In the genomic region with DNA sequence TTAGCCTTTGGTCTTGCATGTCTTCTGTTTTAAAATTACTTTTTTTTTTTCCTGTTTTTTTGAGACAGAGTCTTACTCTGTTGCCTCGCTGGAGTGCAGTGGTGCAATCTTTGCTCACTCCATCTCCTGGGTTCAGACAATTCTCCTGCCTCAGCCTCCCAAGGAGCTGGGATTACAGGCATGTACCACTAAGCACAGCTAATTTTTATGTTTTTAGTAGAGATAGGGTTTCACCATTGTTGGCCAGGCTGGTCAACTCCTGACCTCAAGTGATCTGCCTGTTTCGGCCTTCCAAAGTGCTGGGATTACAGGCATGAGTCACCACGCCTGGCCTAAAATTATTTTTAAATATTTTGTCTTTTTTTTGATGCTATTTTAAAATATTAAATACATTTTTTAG, we compare ENCODE assay signal across 13 cellular contexts. TPM values are rescaled to one million over a fixed set of nuclear protein-coding genes. Genes with fewer than 3 reads are reported as not detected.
DNase-seq lines count a peak whose midpoint lies in the region; ATAC-seq, FAIRE-seq and TF ChIP-seq lines count a peak whose summit lies in the region.
"Had no signal": no experiment of that assay in that cellular context is flagged by ENCODE, and none has a peak within 500 bp of the region (broad histone marks: within the 10 kb centered on the region; RNA-seq: fewer than 3 reads in every experiment).

No MANE protein-coding gene starts in this region.

- FAIRE-seq in H54 (lab: Jason Lieb, UNC) (peak; percentile 48), K562 (lab: Jason Lieb, UNC) (no peak)
- FAIRE-seq: endothelial cell of umbilical vein had no signal

- H3K79me2 ChIP-seq in K562 (ENCODE audit: control insufficient read depth, insufficient read depth, low read length) = peaks cover 97% of the 10 kb centered on the region

- H3K4me2 ChIP-seq in K562 (ENCODE audit: insufficient read depth, low read length) = no peak overlapping the region
- H3K4me2 ChIP-seq: BLaER1 had no signal

- in situ Hi-C loops in K562 (cut with MboI) = no loop called here

- no peak overlapping the region for H3K9ac ChIP-seq in K562 (ENCODE audit: insufficient read depth in 1 of 2, low read depth in 2 of 2, low read length in 2 of 2)
- H3K9ac ChIP-seq: BLaER1 had no signal

- TF ChIP-seq EP300 in K562 (IDR thresholded peaks at IDR 0.05; ENCODE audit: low read length) = no peak

- no peaks in the 10 kb centered on the region for H3K9me1 ChIP-seq in K562 (ENCODE audit: control insufficient read depth, insufficient read depth, low read length)

- no peak for DNase-seq in H54 (ENCODE audit: insufficient read length, low spot score)
- DNase-seq in K562 (ENCODE audit: extremely low read depth in 1 of 4, low spot score in 3 of 4) = peak in 1 of 4 experiments; percentile 30
- DNase-seq in right atrium auricular region (ENCODE audit: low spot score) = peak; percentile 60
- no peak for DNase-seq in sciatic nerve (ENCODE audit: low spot score)
- DNase-seq in spleen = no peak
- DNase-seq: NCI-H1048; NCI-H510A; stimulated activated CD4-positive, alpha-beta T cell treated with anti-CD3 and anti-CD28 coated beads, Interleukin-15, amount 100 ng/mL, for 24 hours had no signal

- no TSS peak for BruUV-seq in K562 (replicated peaks; lab: Mats Ljungman, UMichigan)

- H2AFZ ChIP-seq in K562 (ENCODE audit: low read depth, low read length) = no peak overlapping the region

- TF ChIP-seq CTCF in K562 (IDR thresholded peaks at IDR 0.05 in 2 of 3, conservative IDR thresholded peaks at IDR 0.05 in 1 of 3; ENCODE audit: insufficient read depth in 2 of 3, low read depth in 1 of 3, low read length in 3 of 3) (no peak), right atrium auricular region (IDR thresholded peaks at IDR 0.05) (no peak), spleen (IDR thresholded peaks at IDR 0.05 in 8 of 11, conservative IDR thresholded peaks at IDR 0.05 in 3 of 11) (no peak)

- peaks cover 0 to 6% of the 10 kb centered on the region in 2 experiments; a peak in 3 of 5 replicates for H3K4me1 ChIP-seq in K562 (replicated peaks in 1 of 2; ENCODE audit: control insufficient read depth in 2 of 2, insufficient read depth in 2 of 2, low read length in 2 of 2)
- peaks cover 0 to 40% of the 10 kb centered on the region in 2 donors for H3K4me1 ChIP-seq in right atrium auricular region
- peaks cover 0 to 41% (median 16%) of the 10 kb centered on the region in 6 donors for H3K4me1 ChIP-seq in spleen
- H3K4me1 ChIP-seq: BLaER1 had no signal

- POLR2A ChIA-PET in K562 (lab: Yijun Ruan, JAX) = interaction anchor here (1.2 kb wide), 1 partner anchor 76 kb away, joined by 3 read pairs; no protein-coding TSS in a partner anchor

- ATAC-seq in K562 = peak; percentile 41
- peak; percentile 91 for ATAC-seq in sciatic nerve
- no peak for ATAC-seq in GM21526 (IDR thresholded peaks at IDR 0.05; ENCODE audit: low FRiP score, unreplicated experiment)
- ATAC-seq in GM21576 (IDR thresholded peaks at IDR 0.05; ENCODE audit: unreplicated experiment) = no peak
- no peak for ATAC-seq in GM21825 (IDR thresholded peaks at IDR 0.05; ENCODE audit: unreplicated experiment)

- no peaks in the 10 kb centered on the region for H3K27me3 ChIP-seq in K562 (ENCODE audit: control insufficient read depth in 2 of 2, insufficient read depth in 2 of 2, low read length in 2 of 2)
- H3K27me3 ChIP-seq in right atrium auricular region = no peaks in the 10 kb centered on the region
- H3K27me3 ChIP-seq in spleen (replicated peaks in 1 of 7) = no peaks in the 10 kb centered on the region
- H3K27me3 ChIP-seq: BLaER1 had no signal

- WGBS in K562 (ENCODE audit: insufficient coverage, low coverage, missing lambda C conversion rate) = 51% methylated on average over 3 of the region's 3 CpGs
- WGBS in spleen, 5 donors = 81 to 89% (median 84%) methylated on average over 3 of the region's 3 CpGs

- H3K4me3 ChIP-seq in K562 (no peak overlapping the region), right atrium auricular region (no peak overlapping the region), spleen (no peak overlapping the region)
- H3K4me3 ChIP-seq: BLaER1 had no signal

- CTCF ChIA-PET in K562 (lab: Yijun Ruan, JAX; ENCODE audit: low intra/inter-chr PET ratio) = no interaction called here

- peaks cover 8% of the 10 kb centered on the region; the same call in 1 of the 2 replicates for H4K20me1 ChIP-seq in K562 (replicated peaks; ENCODE audit: control insufficient read depth, insufficient read depth, low read length)

- no peaks in the 10 kb centered on the region for H3K9me3 ChIP-seq in K562 (replicated peaks; ENCODE audit: control insufficient read depth, insufficient read depth, low read depth, low read length)
- no peaks in the 10 kb centered on the region for H3K9me3 ChIP-seq in right atrium auricular region
- H3K9me3 ChIP-seq in spleen = no peaks in the 10 kb centered on the region

- peak overlapping the region; percentile 53; the same call in 1 of the 3 replicates for H3K27ac ChIP-seq in K562 (ENCODE audit: extremely low read depth, low read depth, low read length)
- peak overlapping the region in 1 of 2 donors; percentile 11 for H3K27ac ChIP-seq in right atrium auricular region
- no peak overlapping the region for H3K27ac ChIP-seq in spleen
- H3K27ac ChIP-seq: BLaER1 had no signal

- TF ChIP-seq RAD21 in K562 (CRISPR knock-in tag; conservative IDR thresholded peaks at IDR 0.05 in 1 of 2, IDR thresholded peaks at IDR 0.05 in 1 of 2) = no peak

- intact Hi-C loops in K562 (cut with micrococcal nuclease) = no loop called here
- intact Hi-C loops in sciatic nerve (cut with DNase I) = no loop called here
- intact Hi-C loops in spleen (cut with DNase I; ENCODE audit: low total_unique reads) = no loop called here

- no peak for TF ChIP-seq POLR2A in H54 (IDR thresholded peaks at IDR 0.05; ENCODE audit: low read depth, low read length)
- TF ChIP-seq POLR2A in K562 (conservative IDR thresholded peaks at IDR 0.05) = no peak
- TF ChIP-seq POLR2A in spleen (IDR thresholded peaks at IDR 0.05) = no peak

- H3K36me3 ChIP-seq in K562 (ENCODE audit: control insufficient read depth, insufficient read depth, low read length) (peaks cover 36% of the 10 kb centered on the region), right atrium auricular region (no peaks in the 10 kb centered on the region), spleen (peaks cover 0 to 49% (median 2%) of the 10 kb centered on the region in 6 donors)

TF ChIP-seq in K562, 482 proteins besides CTCF, POLR2A, EP300 and RAD21 (continues in another document):
- TF ChIP-seq ELF2 (CRISPR knock-in tag; IDR thresholded peaks at IDR 0.05) = no peak

RNA-seq across cellular contexts. Expression of a gene that starts 38.5 kb away (rescaled TPM):
- 203 and 284 TPM in 2 replicates for total RNA-seq in K562 (2011; cell fraction: chromatin; rRNA removed; ENCODE audit: low replicate concordance)
- 117 and 140 TPM in 2 replicates for total RNA-seq in K562 (2011; cell fraction: nucleolus; rRNA removed)
- 136 and 162 TPM in 2 replicates for total RNA-seq in K562 (2011; cell fraction: nucleoplasm; rRNA removed)
- 65.3 and 69.9 TPM in 2 replicates for total RNA-seq in K562 (2014; rRNA removed)
- 58.5 and 59.7 TPM in 2 replicates for total RNA-seq in K562 (2014; rRNA removed; fragmentation: Illumina TruSeq; extraction: Trizol)
- 50.9 and 60.2 TPM in 2 replicates for total RNA-seq in K562 (2015; rRNA removed; fragmentation: Illumina TruSeq; extraction: Trizol)
- 58.7 and 64.2 TPM in 2 replicates for total RNA-seq in K562 (2021)
- 81.4 and 91.1 TPM in 2 replicates for polyA plus RNA-seq in K562 (2011; rRNA removed)
- 46.9 and 65.5 TPM in 2 replicates for polyA plus RNA-seq in K562 (2011; cell fraction: cytosol; rRNA removed)
- polyA plus RNA-seq in K562 (2011; cell fraction: nucleus; rRNA removed) = 106 and 111 TPM in 2 replicates
- polyA plus RNA-seq in K562 (2012) = 41.9 and 61.1 TPM in 2 replicates
- polyA plus RNA-seq in K562 (2014; fragmentation: Illumina TruSeq; extraction: Trizol) = 58.4 and 65.2 TPM in 2 replicates
- 10 to 100 TPM; 18.8 to 25.8 TPM for polyA plus RNA-seq in K562 (2014; fragmentation: Nextera tagmentation; extraction: Ambion mirVana)
- polyA plus RNA-seq in K562 (2014; rRNA removed) = 55.5 and 73.7 TPM in 2 replicates
- 118 and 129 TPM in 2 replicates for polyA minus RNA-seq in K562 (2011; rRNA and poly(A)+ RNA removed)
- 14.8 and 32.9 TPM in 2 replicates for polyA minus RNA-seq in K562 (2011; cell fraction: cytosol; rRNA and poly(A)+ RNA removed)
- polyA minus RNA-seq in K562 (2011; cell fraction: nucleus; rRNA and poly(A)+ RNA removed) = 104 and 111 TPM in 2 replicates
- total RNA-seq in right atrium auricular region = 10 to 100 TPM; 18.8 to 27.2 TPM
- 68.1 TPM for total RNA-seq in sciatic nerve
- 10 to 100 TPM; 34.9 to 58.1 (median 50.6) TPM for total RNA-seq in spleen
- polyA plus RNA-seq in spleen = 10 to 100 TPM in 1 of 3 donors, 1 to 10 TPM in 2; 9.5 to 13.7 (median 9.9) TPM

RNA-seq across cellular contexts. Expression of a gene that starts 47.1 kb away (rescaled TPM):
- total RNA-seq in K562 (2011; cell fraction: chromatin; rRNA removed; ENCODE audit: low replicate concordance) = 0.44 and 0.51 TPM in 2 replicates
- 0.26 and 0.50 TPM in 2 replicates for total RNA-seq in K562 (2011; cell fraction: nucleolus; rRNA removed)
- 0.38 and 0.51 TPM in 2 replicates for total RNA-seq in K562 (2011; cell fraction: nucleoplasm; rRNA removed)
- total RNA-seq in K562 (2014; rRNA removed) (0.09 and 0.24 TPM in 2 replicates), K562 (2014; rRNA removed; fragmentation: Illumina TruSeq; extraction: Trizol) (0.18 and 0.45 TPM in 2 replicates), K562 (2015; rRNA removed; fragmentation: Illumina TruSeq; extraction: Trizol) (0.36 and 0.49 TPM in 2 replicates), K562 (2021) (0.42 and 1.0 TPM in 2 replicates), right atrium auricular region (1 to 10 TPM; 2.1 to 2.6 TPM), sciatic nerve (3.1 TPM), spleen (under 1 TPM in 6 of 7 donors, not detected in 1; 0.16 to 0.91 (median 0.55) TPM)
- polyA plus RNA-seq in K562 (2011; rRNA removed) (0.34 and 1.1 TPM in 2 replicates), K562 (2014; fragmentation: Illumina TruSeq; extraction: Trizol) (0.35 and 0.59 TPM in 2 replicates), K562 (2014; fragmentation: Nextera tagmentation; extraction: Ambion mirVana) (under 1 TPM; 0.76 to 0.77 TPM), K562 (2014; rRNA removed) (0.05 and 1.4 TPM in 2 replicates), spleen (under 1 TPM; 0.14 to 0.48 (median 0.30) TPM)
- polyA plus RNA-seq in K562 (2011; cell fraction: cytosol; rRNA removed) = 0.06 and 0.18 TPM in 2 replicates
- polyA plus RNA-seq in K562 (2011; cell fraction: nucleus; rRNA removed) = 0.47 and 1.4 TPM in 2 replicates
- 0.25 and 0.42 TPM in 2 replicates for polyA plus RNA-seq in K562 (2012)
- 0.18 and 0.35 TPM in 2 replicates for polyA minus RNA-seq in K562 (2011; rRNA and poly(A)+ RNA removed)
- polyA minus RNA-seq in K562 (2011; cell fraction: cytosol; rRNA and poly(A)+ RNA removed) = 1.1 TPM in 1 of 2 replicates, not detected in the other
- polyA minus RNA-seq in K562 (2011; cell fraction: nucleus; rRNA and poly(A)+ RNA removed) = 0.22 and 0.40 TPM in 2 replicates

Comparison
In these comparisons a context has a peak if more than half of its experiments do, and no peak if none do; other contexts are left out.
1. ATAC-seq: peak in K562 (single experiment) and sciatic nerve (single experiment); none in GM21526 (single experiment), GM21576 (single experiment) and GM21825 (single experiment).